Comparison of ENCODE assay signal across 2 cellular contexts in the genomic region with DNA sequence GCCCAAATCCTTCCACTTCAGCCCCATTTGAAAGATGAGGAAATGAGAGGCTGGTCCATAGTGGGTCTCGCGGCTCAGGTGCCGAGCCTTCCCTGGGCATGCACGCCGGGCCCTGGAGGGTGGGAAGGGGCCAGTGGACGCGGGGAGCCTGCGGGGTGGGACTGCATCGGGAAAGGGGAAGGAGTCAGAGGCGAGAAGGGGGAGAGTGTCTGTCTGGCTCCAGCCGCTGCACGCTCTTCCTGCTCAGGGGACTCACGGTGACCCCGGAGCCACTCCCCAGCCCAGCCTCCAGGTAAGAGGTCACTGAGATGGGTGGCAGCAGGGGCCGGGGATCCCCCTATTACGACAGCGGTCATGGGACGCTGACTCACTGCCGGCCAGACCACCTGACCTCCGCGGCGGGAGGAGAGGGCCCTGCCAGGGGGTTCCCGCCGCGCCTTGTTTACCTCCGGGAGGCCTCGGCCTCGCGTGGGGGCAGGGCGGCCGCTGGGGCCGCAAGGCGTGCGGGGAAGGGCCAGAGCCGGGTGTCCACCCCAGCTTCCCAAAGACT.
TF ChIP-seq lines count a peak whose summit lies in the region.

No MANE protein-coding gene starts in this region.

TF ChIP-seq in GM23338, 12 proteins besides CTCF, POLR2A, EP300 and RAD21:
- TF ChIP-seq EZH2phosphoT487 (IDR thresholded peaks at IDR 0.05; ENCODE audit: unreplicated experiment) (no peak), CREB1 (CRISPR knock-in tag; IDR thresholded peaks at IDR 0.05; ENCODE audit: low read depth) (peak; percentile 81), POLR2AphosphoS5 (IDR thresholded peaks at IDR 0.05; ENCODE audit: low read depth) (peak; percentile 52)
- TF ChIP-seq, protein P1, sequence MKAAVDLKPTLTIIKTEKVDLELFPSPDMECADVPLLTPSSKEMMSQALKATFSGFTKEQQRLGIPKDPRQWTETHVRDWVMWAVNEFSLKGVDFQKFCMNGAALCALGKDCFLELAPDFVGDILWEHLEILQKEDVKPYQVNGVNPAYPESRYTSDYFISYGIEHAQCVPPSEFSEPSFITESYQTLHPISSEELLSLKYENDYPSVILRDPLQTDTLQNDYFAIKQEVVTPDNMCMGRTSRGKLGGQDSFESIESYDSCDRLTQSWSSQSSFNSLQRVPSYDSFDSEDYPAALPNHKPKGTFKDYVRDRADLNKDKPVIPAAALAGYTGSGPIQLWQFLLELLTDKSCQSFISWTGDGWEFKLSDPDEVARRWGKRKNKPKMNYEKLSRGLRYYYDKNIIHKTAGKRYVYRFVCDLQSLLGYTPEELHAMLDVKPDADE (IDR thresholded peaks at IDR 0.05) = 0 out of 2 replicates have a peak, but pooled peaks have one; percentile 36
- TF ChIP-seq, protein P2, sequence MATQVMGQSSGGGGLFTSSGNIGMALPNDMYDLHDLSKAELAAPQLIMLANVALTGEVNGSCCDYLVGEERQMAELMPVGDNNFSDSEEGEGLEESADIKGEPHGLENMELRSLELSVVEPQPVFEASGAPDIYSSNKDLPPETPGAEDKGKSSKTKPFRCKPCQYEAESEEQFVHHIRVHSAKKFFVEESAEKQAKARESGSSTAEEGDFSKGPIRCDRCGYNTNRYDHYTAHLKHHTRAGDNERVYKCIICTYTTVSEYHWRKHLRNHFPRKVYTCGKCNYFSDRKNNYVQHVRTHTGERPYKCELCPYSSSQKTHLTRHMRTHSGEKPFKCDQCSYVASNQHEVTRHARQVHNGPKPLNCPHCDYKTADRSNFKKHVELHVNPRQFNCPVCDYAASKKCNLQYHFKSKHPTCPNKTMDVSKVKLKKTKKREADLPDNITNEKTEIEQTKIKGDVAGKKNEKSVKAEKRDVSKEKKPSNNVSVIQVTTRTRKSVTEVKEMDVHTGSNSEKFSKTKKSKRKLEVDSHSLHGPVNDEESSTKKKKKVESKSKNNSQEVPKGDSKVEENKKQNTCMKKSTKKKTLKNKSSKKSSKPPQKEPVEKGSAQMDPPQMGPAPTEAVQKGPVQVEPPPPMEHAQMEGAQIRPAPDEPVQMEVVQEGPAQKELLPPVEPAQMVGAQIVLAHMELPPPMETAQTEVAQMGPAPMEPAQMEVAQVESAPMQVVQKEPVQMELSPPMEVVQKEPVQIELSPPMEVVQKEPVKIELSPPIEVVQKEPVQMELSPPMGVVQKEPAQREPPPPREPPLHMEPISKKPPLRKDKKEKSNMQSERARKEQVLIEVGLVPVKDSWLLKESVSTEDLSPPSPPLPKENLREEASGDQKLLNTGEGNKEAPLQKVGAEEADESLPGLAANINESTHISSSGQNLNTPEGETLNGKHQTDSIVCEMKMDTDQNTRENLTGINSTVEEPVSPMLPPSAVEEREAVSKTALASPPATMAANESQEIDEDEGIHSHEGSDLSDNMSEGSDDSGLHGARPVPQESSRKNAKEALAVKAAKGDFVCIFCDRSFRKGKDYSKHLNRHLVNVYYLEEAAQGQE (IDR thresholded peaks at IDR 0.05; ENCODE audit: unreplicated experiment) = no peak

TF ChIP-seq in GM12878, 131 proteins besides CTCF, POLR2A, EP300 and RAD21 (continues in another document):
- TF ChIP-seq RBBP5 (conservative IDR thresholded peaks at IDR 0.05) = no peak
- peak; percentile 94 for TF ChIP-seq NR2C1 (IDR thresholded peaks at IDR 0.05)
- peak; percentile 21; the same call in 1 of the 2 replicates for TF ChIP-seq CBFB (IDR thresholded peaks at IDR 0.05; ENCODE audit: low read depth)
- TF ChIP-seq NBN (IDR thresholded peaks at IDR 0.05) = peak; percentile 72
- no peak for TF ChIP-seq RB1 (IDR thresholded peaks at IDR 0.05; ENCODE audit: borderline replicate concordance)
- TF ChIP-seq SPI1 (IDR thresholded peaks at IDR 0.05; ENCODE audit: borderline replicate concordance, insufficient read depth, low read depth, low read length) = 0 out of 2 replicates have a peak, but pooled peaks have one; percentile 2
- TF ChIP-seq POU2F2 (IDR thresholded peaks at IDR 0.05; ENCODE audit: borderline replicate concordance, low read depth, low read length) = peak; percentile 20; the same call in 1 of the 3 replicates
- TF ChIP-seq CHD2 (IDR thresholded peaks at IDR 0.05; ENCODE audit: borderline replicate concordance, low read depth, low read length) = peak; percentile 94
- TF ChIP-seq SRF (IDR thresholded peaks at IDR 0.05; ENCODE audit: low read depth in 2 of 2, low read length in 2 of 2) = no peak
- TF ChIP-seq, protein P3, sequence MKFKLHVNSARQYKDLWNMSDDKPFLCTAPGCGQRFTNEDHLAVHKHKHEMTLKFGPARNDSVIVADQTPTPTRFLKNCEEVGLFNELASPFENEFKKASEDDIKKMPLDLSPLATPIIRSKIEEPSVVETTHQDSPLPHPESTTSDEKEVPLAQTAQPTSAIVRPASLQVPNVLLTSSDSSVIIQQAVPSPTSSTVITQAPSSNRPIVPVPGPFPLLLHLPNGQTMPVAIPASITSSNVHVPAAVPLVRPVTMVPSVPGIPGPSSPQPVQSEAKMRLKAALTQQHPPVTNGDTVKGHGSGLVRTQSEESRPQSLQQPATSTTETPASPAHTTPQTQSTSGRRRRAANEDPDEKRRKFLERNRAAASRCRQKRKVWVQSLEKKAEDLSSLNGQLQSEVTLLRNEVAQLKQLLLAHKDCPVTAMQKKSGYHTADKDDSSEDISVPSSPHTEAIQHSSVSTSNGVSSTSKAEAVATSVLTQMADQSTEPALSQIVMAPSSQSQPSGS (IDR thresholded peaks at IDR 0.05; ENCODE audit: low read length) = peak; percentile 48; the same call in 1 of the 2 replicates
- TF ChIP-seq, protein P4, sequence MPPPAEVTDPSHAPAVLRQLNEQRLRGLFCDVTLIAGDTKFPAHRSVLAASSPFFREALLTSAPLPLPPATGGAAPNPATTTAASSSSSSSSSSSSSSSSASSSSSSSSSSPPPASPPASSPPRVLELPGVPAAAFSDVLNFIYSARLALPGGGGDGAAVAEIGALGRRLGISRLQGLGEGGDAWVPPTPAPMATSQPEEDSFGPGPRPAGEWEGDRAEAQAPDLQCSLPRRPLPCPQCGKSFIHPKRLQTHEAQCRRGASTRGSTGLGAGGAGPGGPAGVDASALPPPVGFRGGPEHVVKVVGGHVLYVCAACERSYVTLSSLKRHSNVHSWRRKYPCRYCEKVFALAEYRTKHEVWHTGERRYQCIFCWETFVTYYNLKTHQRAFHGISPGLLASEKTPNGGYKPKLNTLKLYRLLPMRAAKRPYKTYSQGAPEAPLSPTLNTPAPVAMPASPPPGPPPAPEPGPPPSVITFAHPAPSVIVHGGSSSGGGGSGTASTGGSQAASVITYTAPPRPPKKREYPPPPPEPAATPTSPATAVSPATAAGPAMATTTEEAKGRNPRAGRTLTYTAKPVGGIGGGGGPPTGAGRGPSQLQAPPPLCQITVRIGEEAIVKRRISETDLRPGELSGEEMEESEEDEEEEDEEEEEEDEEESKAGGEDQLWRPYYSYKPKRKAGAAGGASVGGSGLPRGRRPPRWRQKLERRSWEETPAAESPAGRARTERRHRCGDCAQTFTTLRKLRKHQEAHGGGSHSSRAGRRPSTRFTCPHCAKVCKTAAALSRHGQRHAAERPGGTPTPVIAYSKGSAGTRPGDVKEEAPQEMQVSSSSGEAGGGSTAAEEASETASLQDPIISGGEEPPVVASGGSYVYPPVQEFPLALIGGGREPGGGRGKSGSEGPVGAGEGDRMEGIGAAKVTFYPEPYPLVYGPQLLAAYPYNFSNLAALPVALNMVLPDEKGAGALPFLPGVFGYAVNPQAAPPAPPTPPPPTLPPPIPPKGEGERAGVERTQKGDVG (CRISPR knock-in tag; IDR thresholded peaks at IDR 0.05) = no peak
- TF ChIP-seq, protein P5, sequence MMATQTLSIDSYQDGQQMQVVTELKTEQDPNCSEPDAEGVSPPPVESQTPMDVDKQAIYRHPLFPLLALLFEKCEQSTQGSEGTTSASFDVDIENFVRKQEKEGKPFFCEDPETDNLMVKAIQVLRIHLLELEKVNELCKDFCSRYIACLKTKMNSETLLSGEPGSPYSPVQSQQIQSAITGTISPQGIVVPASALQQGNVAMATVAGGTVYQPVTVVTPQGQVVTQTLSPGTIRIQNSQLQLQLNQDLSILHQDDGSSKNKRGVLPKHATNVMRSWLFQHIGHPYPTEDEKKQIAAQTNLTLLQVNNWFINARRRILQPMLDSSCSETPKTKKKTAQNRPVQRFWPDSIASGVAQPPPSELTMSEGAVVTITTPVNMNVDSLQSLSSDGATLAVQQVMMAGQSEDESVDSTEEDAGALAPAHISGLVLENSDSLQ (IDR thresholded peaks at IDR 0.05) = no peak; the same call in 1 of the 2 replicates
- peak; percentile 93 for TF ChIP-seq FOXK2 (IDR thresholded peaks at IDR 0.05)
- TF ChIP-seq, protein P2 (IDR thresholded peaks at IDR 0.05; ENCODE audit: low read depth, low read length) = 0 out of 2 replicates have a peak, but pooled peaks have one; percentile 38
- TF ChIP-seq SP1 (IDR thresholded peaks at IDR 0.05; ENCODE audit: low read depth, low read length) = peak; percentile 85
- TF ChIP-seq BCL11A (IDR thresholded peaks at IDR 0.05; ENCODE audit: low read depth, low read length) = peak; percentile 53
- no peak for TF ChIP-seq SMAD1 (IDR thresholded peaks at IDR 0.05; ENCODE audit: low read depth, partially characterized antibody)
- TF ChIP-seq LARP7 (IDR thresholded peaks at IDR 0.05) = peak; percentile 95
- TF ChIP-seq RELA (IDR thresholded peaks at IDR 0.05; ENCODE audit: borderline replicate concordance, partially characterized antibody) = peak; percentile 99
- peak; percentile 95 for TF ChIP-seq RAD51 (IDR thresholded peaks at IDR 0.05)
- peak; percentile 34; the same call in 1 of the 2 replicates for TF ChIP-seq TARDBP (IDR thresholded peaks at IDR 0.05; ENCODE audit: borderline replicate concordance)
- no peak for TF ChIP-seq SUPT20H (IDR thresholded peaks at IDR 0.05; ENCODE audit: borderline replicate concordance, control insufficient read depth, low read depth, low read length)
- TF ChIP-seq SMARCA5 (IDR thresholded peaks at IDR 0.05) = 0 out of 2 replicates have a peak, but pooled peaks have one; percentile 51
- TF ChIP-seq, protein P6, sequence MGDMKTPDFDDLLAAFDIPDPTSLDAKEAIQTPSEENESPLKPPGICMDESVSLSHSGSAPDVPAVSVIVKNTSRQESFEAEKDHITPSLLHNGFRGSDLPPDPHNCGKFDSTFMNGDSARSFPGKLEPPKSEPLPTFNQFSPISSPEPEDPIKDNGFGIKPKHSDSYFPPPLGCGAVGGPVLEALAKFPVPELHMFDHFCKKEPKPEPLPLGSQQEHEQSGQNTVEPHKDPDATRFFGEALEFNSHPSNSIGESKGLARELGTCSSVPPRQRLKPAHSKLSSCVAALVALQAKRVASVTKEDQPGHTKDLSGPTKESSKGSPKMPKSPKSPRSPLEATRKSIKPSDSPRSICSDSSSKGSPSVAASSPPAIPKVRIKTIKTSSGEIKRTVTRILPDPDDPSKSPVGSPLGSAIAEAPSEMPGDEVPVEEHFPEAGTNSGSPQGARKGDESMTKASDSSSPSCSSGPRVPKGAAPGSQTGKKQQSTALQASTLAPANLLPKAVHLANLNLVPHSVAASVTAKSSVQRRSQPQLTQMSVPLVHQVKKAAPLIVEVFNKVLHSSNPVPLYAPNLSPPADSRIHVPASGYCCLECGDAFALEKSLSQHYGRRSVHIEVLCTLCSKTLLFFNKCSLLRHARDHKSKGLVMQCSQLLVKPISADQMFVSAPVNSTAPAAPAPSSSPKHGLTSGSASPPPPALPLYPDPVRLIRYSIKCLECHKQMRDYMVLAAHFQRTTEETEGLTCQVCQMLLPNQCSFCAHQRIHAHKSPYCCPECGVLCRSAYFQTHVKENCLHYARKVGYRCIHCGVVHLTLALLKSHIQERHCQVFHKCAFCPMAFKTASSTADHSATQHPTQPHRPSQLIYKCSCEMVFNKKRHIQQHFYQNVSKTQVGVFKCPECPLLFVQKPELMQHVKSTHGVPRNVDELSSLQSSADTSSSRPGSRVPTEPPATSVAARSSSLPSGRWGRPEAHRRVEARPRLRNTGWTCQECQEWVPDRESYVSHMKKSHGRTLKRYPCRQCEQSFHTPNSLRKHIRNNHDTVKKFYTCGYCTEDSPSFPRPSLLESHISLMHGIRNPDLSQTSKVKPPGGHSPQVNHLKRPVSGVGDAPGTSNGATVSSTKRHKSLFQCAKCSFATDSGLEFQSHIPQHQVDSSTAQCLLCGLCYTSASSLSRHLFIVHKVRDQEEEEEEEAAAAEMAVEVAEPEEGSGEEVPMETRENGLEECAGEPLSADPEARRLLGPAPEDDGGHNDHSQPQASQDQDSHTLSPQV (IDR thresholded peaks at IDR 0.05) = no peak; the same call in 1 of the 2 replicates
- TF ChIP-seq SIX5 (IDR thresholded peaks at IDR 0.05; ENCODE audit: low read depth, low read length, severe bottlenecking) = peak; percentile 5
- peak; percentile 74 for TF ChIP-seq RUNX3 (IDR thresholded peaks at IDR 0.05; ENCODE audit: low read length)
